In genomic region chr20:43736588-43737091, GRCh38 we compare ENCODE assay signal across 9 cellular contexts. TPM values are rescaled to one million over a fixed set of nuclear protein-coding genes. Genes with fewer than 3 reads are reported as not detected.
A peak's percentile ranks its signal among the peaks of the same experiment; 100 is the strongest.
DNase-seq lines count a peak whose midpoint lies in the region; ATAC-seq, FAIRE-seq and TF ChIP-seq lines count a peak whose summit lies in the region.
"Had no signal": no experiment of that assay in that cellular context is flagged by ENCODE, and none has a peak within 500 bp of the region (broad histone marks: within the 10 kb centered on the region; RNA-seq: fewer than 3 reads in every experiment).

No MANE protein-coding gene starts in this region.

- no peaks in the 10 kb centered on the region for H3K36me3 Mint-ChIP-seq in activated CD8-positive, alpha-beta T cell treated with anti-CD3 and anti-CD28 coated beads, Interleukin-2, amount 10 ng/mL, durations not matched to agents 7 days and 5 days (ENCODE audit: low read depth)

- no peaks in the 10 kb centered on the region for H3K79me2 ChIP-seq in HepG2 (ENCODE audit: insufficient read depth, low read length)

- H3K27me3 Mint-ChIP-seq in activated CD8-positive, alpha-beta T cell treated with anti-CD3 and anti-CD28 coated beads, Interleukin-2, amount 10 ng/mL, durations not matched to agents 7 days and 5 days (ENCODE audit: low read depth), result no peaks in the 10 kb centered on the region

- DNase-seq in HepG2 (ENCODE audit: low spot score) (no peak), right lobe of liver (no peak), right atrium auricular region (ENCODE audit: low spot score) (no peak), prostate gland (ENCODE audit: low spot score) (no peak), lower leg skin (ENCODE audit: low spot score in 2 of 2) (no peak)
- peak; percentile 41 for DNase-seq in activated CD8-positive, alpha-beta T cell treated with anti-CD3 and anti-CD28 coated beads, Interleukin-2, amount 10 ng/mL, durations not matched to agents 7 days and 5 days
- peak; percentile 50 for DNase-seq in stimulated activated naive CD8-positive, alpha-beta T cell treated with anti-CD3 and anti-CD28 coated beads, Interleukin-15, Interleukin-2, amounts not matched to agents 100 U/mL and 50 U/mL, for 24 hours
- DNase-seq: RPMI8226 had no signal

- H3K36me3 ChIP-seq in HepG2 (replicated peaks in 1 of 2; ENCODE audit: control insufficient read depth in 1 of 2, insufficient read depth in 2 of 2, low read length in 2 of 2) (no peaks in the 10 kb centered on the region), right lobe of liver (no peaks in the 10 kb centered on the region), right atrium auricular region (no peaks in the 10 kb centered on the region), prostate gland (no peaks in the 10 kb centered on the region)

- H3K4me1 Mint-ChIP-seq in activated CD8-positive, alpha-beta T cell treated with anti-CD3 and anti-CD28 coated beads, Interleukin-2, amount 10 ng/mL, durations not matched to agents 7 days and 5 days (ENCODE audit: low read depth), result peaks cover 23% of the 10 kb centered on the region

- no peak overlapping the region for H3K27ac Mint-ChIP-seq in activated CD8-positive, alpha-beta T cell treated with anti-CD3 and anti-CD28 coated beads, Interleukin-2, amount 10 ng/mL, durations not matched to agents 7 days and 5 days

- H3K9me3 Mint-ChIP-seq in activated CD8-positive, alpha-beta T cell treated with anti-CD3 and anti-CD28 coated beads, Interleukin-2, amount 10 ng/mL, durations not matched to agents 7 days and 5 days (ENCODE audit: insufficient read depth), result no peaks in the 10 kb centered on the region

- TF ChIP-seq CTCF in HepG2 (CRISPR knock-in tag; IDR thresholded peaks at IDR 0.05) (no peak), right lobe of liver (IDR thresholded peaks at IDR 0.05) (no peak), right atrium auricular region (IDR thresholded peaks at IDR 0.05) (no peak), prostate gland (IDR thresholded peaks at IDR 0.05) (no peak), lower leg skin (IDR thresholded peaks at IDR 0.05) (no peak)

- H3K27ac ChIP-seq in HepG2 (ENCODE audit: extremely low read length, insufficient read depth, low read length) (no peak overlapping the region), right lobe of liver (no peak overlapping the region), right atrium auricular region (no peak overlapping the region), prostate gland (no peak overlapping the region)

- TF ChIP-seq POLR2A in HepG2 (IDR thresholded peaks at IDR 0.05; ENCODE audit: insufficient read depth in 1 of 2, low read depth in 2 of 2, low read length in 2 of 2) (no peak), right lobe of liver (IDR thresholded peaks at IDR 0.05) (no peak), prostate gland (IDR thresholded peaks at IDR 0.05) (no peak), lower leg skin (IDR thresholded peaks at IDR 0.05) (no peak)

- TF ChIP-seq EP300 in HepG2 (IDR thresholded peaks at IDR 0.05; ENCODE audit: low read depth in 2 of 2, low read length in 2 of 2) (no peak), HepG2 (CRISPR knock-in tag; IDR thresholded peaks at IDR 0.05; ENCODE audit: borderline replicate concordance) (no peak)

- H3K4me1 ChIP-seq in HepG2 (ENCODE audit: insufficient read depth, low read length), result peaks cover 18% of the 10 kb centered on the region
- H3K4me1 ChIP-seq in right lobe of liver, result peaks cover 0 to 11% (median 2%) of the 10 kb centered on the region in 4 donors
- no peaks in the 10 kb centered on the region for H3K4me1 ChIP-seq in right atrium auricular region
- no peaks in the 10 kb centered on the region for H3K4me1 ChIP-seq in prostate gland (replicated peaks)

- BruUV-seq in HepG2 (replicated peaks; lab: Mats Ljungman, UMichigan), result no TSS peak

- H2AFZ ChIP-seq in HepG2 (ENCODE audit: low read length), result no peak overlapping the region

- ATAC-seq in HepG2 (no peak), right lobe of liver (no peak), HG03342 (IDR thresholded peaks at IDR 0.05; ENCODE audit: unreplicated experiment) (peak; percentile 72)
- peak; percentile 73 for ATAC-seq in activated CD8-positive, alpha-beta T cell treated with anti-CD3 and anti-CD28 coated beads, Interleukin-2, amount 10 ng/mL, durations not matched to agents 7 days and 5 days
- ATAC-seq in stimulated activated naive CD8-positive, alpha-beta T cell treated with anti-CD3 and anti-CD28 coated beads, Interleukin-15, Interleukin-2, amounts not matched to agents 100 U/mL and 50 U/mL, for 24 hours, result peak; percentile 95

- intact Hi-C loops in HepG2 (cut with micrococcal nuclease; ENCODE audit: unreplicated experiment), result no loop called here
- intact Hi-C loops in right lobe of liver (cut with DNase I), result no loop called here
- intact Hi-C loops in prostate gland (cut with DNase I), result no loop called here
- intact Hi-C loops in lower leg skin (cut with DNase I; ENCODE audit: low total_unique reads), result no loop called here

- POLR2A ChIA-PET in HepG2 (lab: Yijun Ruan, JAX), result no interaction called here
- POLR2A ChIA-PET in activated CD8-positive, alpha-beta T cell treated with anti-CD3 and anti-CD28 coated beads, Interleukin-2, amount 10 ng/mL, durations not matched to agents 7 days and 5 days (lab: Charles Lee), result interaction anchor here (1.1 kb wide), 1 partner anchor 15 kb away, joined by 3 read pairs; no protein-coding TSS in a partner anchor

- H3K4me3 ChIP-seq in HepG2 (replicated peaks in 1 of 3; ENCODE audit: insufficient read depth in 1 of 3, low read depth in 2 of 3, low read length in 3 of 3) (no peak overlapping the region), right lobe of liver (no peak overlapping the region), right atrium auricular region (no peak overlapping the region), prostate gland (no peak overlapping the region), lower leg skin (ENCODE audit: low read depth, poor library complexity, severe bottlenecking) (no peak overlapping the region)

- no peak for TF ChIP-seq RAD21 in HepG2 (CRISPR knock-in tag; IDR thresholded peaks at IDR 0.05)

- no peak overlapping the region for H3K9ac ChIP-seq in HepG2 (ENCODE audit: insufficient read depth, low read depth, low read length)

- in situ Hi-C loops in HepG2 (cut with HindIII; ENCODE audit: extremely low pct_ligation_motif_present, low pct_unique_long_range_greater_than_20kb), result no loop called here

- CTCF ChIA-PET in HepG2 (lab: Yijun Ruan, JAX; ENCODE audit: low intra/inter-chr PET ratio, low total read pairs), result no interaction called here
- CTCF ChIA-PET in activated CD8-positive, alpha-beta T cell treated with anti-CD3 and anti-CD28 coated beads, Interleukin-2, amount 10 ng/mL, durations not matched to agents 7 days and 5 days (lab: Charles Lee), result interaction anchor here (1.0 to 3.4 kb wide), 9 partner anchors 8 to 344 kb away, joined by 3 to 11 read pairs (median 7); no protein-coding TSS in a partner anchor

- H3K4me3 Mint-ChIP-seq in activated CD8-positive, alpha-beta T cell treated with anti-CD3 and anti-CD28 coated beads, Interleukin-2, amount 10 ng/mL, durations not matched to agents 7 days and 5 days, result no peak overlapping the region

- H3K4me2 ChIP-seq in HepG2 (ENCODE audit: low read depth, low read length), result no peak overlapping the region

- H3K27me3 ChIP-seq in HepG2 (ENCODE audit: control insufficient read depth in 1 of 2, insufficient read depth in 2 of 2, low read length in 2 of 2) (peaks cover 0 to 39% of the 10 kb centered on the region in 2 experiments; a peak in 3 of 5 replicates), right lobe of liver (no peaks in the 10 kb centered on the region), right atrium auricular region (no peaks in the 10 kb centered on the region), prostate gland (replicated peaks; ENCODE audit: insufficient read depth) (no peaks in the 10 kb centered on the region)

- 2% methylated on average over 1 of the region's 1 CpG for WGBS in HepG2 (ENCODE audit: low lambda C conversion rate)
- WGBS in right lobe of liver (ENCODE audit: insufficient coverage, low coverage, low lambda C conversion rate, missing lambda C conversion rate), result 47% methylated on average over 1 of the region's 1 CpG
- WGBS in prostate gland, result 62% methylated on average over 1 of the region's 1 CpG
- 68 to 69% methylated on average over 1 of the region's 1 CpG for WGBS in lower leg skin, 2 donors

- H3K9me3 ChIP-seq in HepG2 (ENCODE audit: low read length) (no peaks in the 10 kb centered on the region), right lobe of liver (no peaks in the 10 kb centered on the region), right atrium auricular region (no peaks in the 10 kb centered on the region), prostate gland (no peaks in the 10 kb centered on the region)

- FAIRE-seq in HepG2 (lab: Jason Lieb, UNC), result no peak

- H4K20me1 ChIP-seq in HepG2 (ENCODE audit: insufficient read depth, low read length), result no peaks in the 10 kb centered on the region

RNA-seq across cellular contexts. Expression of gene GTSF1L, which starts 9.8 kb away (rescaled TPM):
- total RNA-seq in HepG2 (2016; rRNA removed; fragmentation: Illumina TruSeq; extraction: Trizol), result not detected in 2 replicates
- not detected in 2 replicates for total RNA-seq in HepG2 (2016; cell fraction: cytosol; rRNA removed; fragmentation: Illumina TruSeq; extraction: Trizol; ENCODE audit: low read depth)
- not detected in 2 replicates for total RNA-seq in HepG2 (2016; cell fraction: insoluble cytoplasmic fraction; rRNA removed; fragmentation: Illumina TruSeq; extraction: Trizol)
- total RNA-seq in HepG2 (2016; cell fraction: membrane; rRNA removed; fragmentation: Illumina TruSeq; extraction: Trizol), result not detected in 2 replicates
- not detected in 2 replicates for total RNA-seq in HepG2 (2016; cell fraction: nucleus; rRNA removed; fragmentation: Illumina TruSeq; extraction: Trizol)
- not detected in 2 replicates for polyA plus RNA-seq in HepG2 (2011; rRNA removed)
- not detected in 2 replicates for polyA plus RNA-seq in HepG2 (2011; cell fraction: cytosol; rRNA removed)
- not detected in 2 replicates for polyA plus RNA-seq in HepG2 (2011; cell fraction: nucleus; rRNA removed)
- not detected in 2 replicates for polyA plus RNA-seq in HepG2 (2012)
- polyA plus RNA-seq in HepG2 (2016; cell fraction: cytosol; fragmentation: Illumina TruSeq; extraction: Trizol; ENCODE audit: low read depth), result not detected in 2 replicates
- not detected in 2 replicates for polyA plus RNA-seq in HepG2 (2016; cell fraction: insoluble cytoplasmic fraction; fragmentation: Illumina TruSeq; extraction: Trizol; ENCODE audit: low read depth)
- not detected in 2 replicates for polyA plus RNA-seq in HepG2 (2016; cell fraction: membrane; fragmentation: Illumina TruSeq; extraction: Trizol; ENCODE audit: low read depth)
- not detected in 2 replicates for polyA plus RNA-seq in HepG2 (2016; cell fraction: nucleus; fragmentation: Illumina TruSeq; extraction: Trizol; ENCODE audit: insufficient read depth, low read depth)
- polyA minus RNA-seq in HepG2 (2011; rRNA and poly(A)+ RNA removed; ENCODE audit: low replicate concordance), result not detected in 2 replicates
- polyA minus RNA-seq in HepG2 (2011; cell fraction: cytosol; rRNA and poly(A)+ RNA removed), result not detected in 2 replicates
- polyA minus RNA-seq in HepG2 (2011; cell fraction: nucleus; rRNA and poly(A)+ RNA removed), result not detected in 2 replicates
- not detected for total RNA-seq in right lobe of liver
- not detected for total RNA-seq in activated CD8-positive, alpha-beta T cell treated with anti-CD3 and anti-CD28 coated beads, Interleukin-2, amount 10 ng/mL, durations not matched to agents 7 days and 5 days
- total RNA-seq in right atrium auricular region, result not detected
- 1 to 10 TPM in 1 of 2 donors, not detected in 1; 7.2 TPM for total RNA-seq in prostate gland
- not detected for total RNA-seq in lower leg skin

Comparison
In these comparisons a context has a peak if more than half of its experiments do, and no peak if none do; other contexts are left out.
1. ATAC-seq: peak in HG03342 (single experiment), activated CD8-positive, alpha-beta T cell treated with anti-CD3 and anti-CD28 coated beads, Interleukin-2, amount 10 ng/mL, durations not matched to agents 7 days and 5 days (single experiment) and stimulated activated naive CD8-positive, alpha-beta T cell treated with anti-CD3 and anti-CD28 coated beads, Interleukin-15, Interleukin-2, amounts not matched to agents 100 U/mL and 50 U/mL, for 24 hours (single experiment); none in HepG2 (single experiment) and right lobe of liver (0 of 4).
2. DNase-seq: peak in activated CD8-positive, alpha-beta T cell treated with anti-CD3 and anti-CD28 coated beads, Interleukin-2, amount 10 ng/mL, durations not matched to agents 7 days and 5 days (single experiment) and stimulated activated naive CD8-positive, alpha-beta T cell treated with anti-CD3 and anti-CD28 coated beads, Interleukin-15, Interleukin-2, amounts not matched to agents 100 U/mL and 50 U/mL, for 24 hours (single experiment); none in HepG2 (single experiment), right lobe of liver (0 of 3), right atrium auricular region (single experiment), prostate gland (single experiment) and lower leg skin (0 of 2).